ENCODE assay signal across 1 cellular context in genomic region chr4:26568446-26568994, GRCh38.
A peak's percentile ranks its signal among the peaks of the same experiment; 100 is the strongest.
TF ChIP-seq lines count a peak whose summit lies in the region.

No MANE protein-coding gene starts in this region.

TF ChIP-seq in K562, 482 proteins besides CTCF, POLR2A, EP300 and RAD21 (continued from another document):
- TF ChIP-seq SMARCA4 (IDR thresholded peaks at IDR 0.05) (peak; percentile 59; the same call in 1 of the 2 replicates), GTF3C2 (IDR thresholded peaks at IDR 0.05; ENCODE audit: borderline replicate concordance, extremely low read depth, insufficient read length) (no peak), MAFK (IDR thresholded peaks at IDR 0.05; ENCODE audit: low read length) (peak; percentile 39; the same call in 1 of the 2 replicates), FUS (optimal IDR thresholded peaks at IDR 0.05; ENCODE audit: low read depth, low read length) (no peak), ZNF124 (CRISPR knock-in tag; IDR thresholded peaks at IDR 0.05) (no peak), SMARCE1 (IDR thresholded peaks at IDR 0.05) (peak; percentile 57; the same call in 1 of the 2 replicates), C11orf30 (IDR thresholded peaks at IDR 0.05; ENCODE audit: low read depth) (peak; percentile 74), NFE2 (IDR thresholded peaks at IDR 0.05; ENCODE audit: low read depth) (peak; percentile 47), JUN (IDR thresholded peaks at IDR 0.05; ENCODE audit: borderline replicate concordance, low read depth, low read length) (0 out of 2 replicates have a peak, but pooled peaks have one; percentile 29), JUN (CRISPR knock-in tag; IDR thresholded peaks at IDR 0.05; ENCODE audit: borderline replicate concordance) (no peak), NR2C1 (IDR thresholded peaks at IDR 0.05) (no peak), NR2C1 (tag; IDR thresholded peaks at IDR 0.05) (0 out of 2 replicates have a peak, but pooled peaks have one; percentile 32), ATF3 (IDR thresholded peaks at IDR 0.05) (peak; percentile 90), ATF3 (CRISPR knock-in tag; conservative IDR thresholded peaks at IDR 0.05) (no peak), PBX2 (CRISPR knock-in tag; IDR thresholded peaks at IDR 0.05; ENCODE audit: low read depth) (no peak), PBX2 (tag; conservative IDR thresholded peaks at IDR 0.05; ENCODE audit: low read depth) (no peak), ZNF707 (CRISPR knock-in tag; conservative IDR thresholded peaks at IDR 0.05) (no peak), SOX6 (IDR thresholded peaks at IDR 0.05) (peak; percentile 42; the same call in 1 of the 2 replicates), MAFG (tag; conservative IDR thresholded peaks at IDR 0.05) (peak; percentile 76), TEAD4 (IDR thresholded peaks at IDR 0.05; ENCODE audit: low read length) (peak; percentile 25; the same call in 1 of the 2 replicates), TEAD4 (CRISPR knock-in tag; IDR thresholded peaks at IDR 0.05; ENCODE audit: borderline replicate concordance) (no peak), FOSL1 (tag; conservative IDR thresholded peaks at IDR 0.05) (peak; percentile 83), ARID1B (IDR thresholded peaks at IDR 0.05) (peak; percentile 59), MAFF (IDR thresholded peaks at IDR 0.05; ENCODE audit: low read length) (peak; percentile 44; the same call in 1 of the 2 replicates), RNF219 (CRISPR knock-in tag; IDR thresholded peaks at IDR 0.05) (no peak), JUND (IDR thresholded peaks at IDR 0.05; ENCODE audit: borderline replicate concordance, low read depth, low read length) (peak; percentile 88), JUND (tag; IDR thresholded peaks at IDR 0.05; ENCODE audit: borderline replicate concordance, low read depth, low read length) (peak; percentile 87)
TF ChIP-seq in K562: peak in this region for 20.
